1 cellular context compared by ENCODE assay signal in the genomic region with DNA sequence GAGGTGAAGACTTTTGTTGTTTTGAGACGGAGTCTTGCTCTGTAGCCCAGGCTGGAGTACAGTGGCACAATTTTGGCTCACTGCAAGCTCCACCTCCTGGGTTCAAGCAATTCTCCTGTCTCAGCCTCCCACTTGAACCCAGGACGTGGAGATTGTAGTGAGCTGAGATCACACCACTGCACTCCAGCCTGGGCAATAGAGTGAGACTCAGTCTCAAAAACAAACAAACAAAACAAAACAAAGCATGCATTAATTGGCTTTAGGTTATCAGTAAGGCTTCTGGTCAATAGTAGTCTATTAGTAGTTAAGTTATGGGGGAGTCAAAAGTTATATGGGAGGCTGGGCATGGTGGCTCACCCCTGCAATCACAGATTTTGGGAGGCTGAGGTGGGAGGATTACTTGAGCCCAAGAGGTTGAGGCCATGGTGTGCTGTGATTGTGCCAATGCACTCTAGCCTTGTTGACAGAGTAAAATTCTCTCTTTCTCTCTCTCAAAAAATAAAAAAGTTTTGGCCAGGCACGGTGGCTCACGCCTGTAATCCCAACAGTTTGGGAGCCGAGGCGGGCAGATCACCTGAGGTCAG. TPM values are rescaled to one million over a fixed set of nuclear protein-coding genes. Genes with fewer than 3 reads are reported as not detected.
"Had no signal": no experiment of that assay in that cellular context is flagged by ENCODE, and none has a peak within 500 bp of the region (broad histone marks: within the 10 kb centered on the region; RNA-seq: fewer than 3 reads in every experiment).

No MANE protein-coding gene starts in this region.

RNA-seq across cellular contexts. Expression of gene TMC7, which starts 27.0 kb away (rescaled TPM):
- total RNA-seq: activated naive CD8-positive, alpha-beta T cell treated with anti-CD3 and anti-CD28 coated beads for 36 hours had no signal
